Comparison of ENCODE assay signal across 1 cellular context in the genomic region with DNA sequence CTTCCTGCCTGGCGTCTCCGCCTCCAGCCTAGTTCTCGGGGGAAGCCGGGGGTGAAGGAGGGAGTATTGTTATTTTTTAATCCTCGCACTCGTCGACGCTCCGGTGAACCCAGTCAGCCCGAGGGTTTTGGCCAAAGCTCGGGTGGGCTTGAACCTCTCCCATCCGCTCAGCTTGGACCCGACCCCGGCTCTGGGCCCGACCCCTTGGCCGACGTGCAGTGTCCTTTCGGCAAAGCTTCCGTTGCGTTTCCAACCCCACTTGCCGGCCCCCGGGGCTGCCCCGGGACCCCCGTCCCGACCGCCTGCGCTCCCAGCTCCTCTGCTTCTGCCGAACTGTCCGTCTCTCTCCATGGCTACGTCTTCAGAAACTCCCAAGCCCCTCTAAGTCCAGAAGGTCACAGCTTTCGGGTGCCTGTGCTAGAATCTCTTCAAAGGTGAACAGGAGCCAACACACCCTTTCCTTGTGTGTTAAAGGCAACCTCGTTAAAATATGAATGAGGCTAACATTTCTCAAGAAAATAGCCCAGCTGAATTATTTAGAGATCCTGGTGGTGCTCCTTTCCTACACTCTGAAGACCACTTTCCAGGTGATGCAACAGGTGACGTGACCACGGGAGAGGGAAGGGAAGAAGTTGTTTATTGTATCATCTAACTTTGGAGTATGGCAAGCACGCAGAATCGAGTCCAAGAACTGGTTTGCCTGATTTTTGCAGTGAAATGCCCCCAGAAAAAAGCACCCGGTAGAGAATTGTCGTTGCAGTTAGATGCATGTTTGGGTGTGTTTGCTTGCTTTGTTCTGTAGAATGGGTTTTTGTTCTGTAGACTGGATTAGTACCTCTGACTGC.
TF ChIP-seq lines count a peak whose summit lies in the region.

No MANE protein-coding gene starts in this region.

TF ChIP-seq in K562, 482 proteins besides CTCF, POLR2A, EP300 and RAD21 (continued from another document):
- no peak for TF ChIP-seq THAP7 (CRISPR knock-in tag; IDR thresholded peaks at IDR 0.05)
- TF ChIP-seq PATZ1 (CRISPR knock-in tag; IDR thresholded peaks at IDR 0.05; ENCODE audit: borderline replicate concordance): 0 out of 2 replicates have a peak, but pooled peaks have one; percentile 23
- TF ChIP-seq KAT7 (CRISPR knock-in tag; IDR thresholded peaks at IDR 0.05; ENCODE audit: borderline replicate concordance): peak; percentile 90; the same call in 1 of the 2 replicates
- no peak for TF ChIP-seq ETV6 (IDR thresholded peaks at IDR 0.05; ENCODE audit: borderline replicate concordance in 1 of 2, low read depth in 2 of 2, low read length in 1 of 2)
- peak; percentile 41; the same call in 1 of the 2 replicates for TF ChIP-seq ETV6 (CRISPR knock-in tag; IDR thresholded peaks at IDR 0.05; ENCODE audit: borderline replicate concordance)
- TF ChIP-seq CEBPG (CRISPR knock-in tag; IDR thresholded peaks at IDR 0.05): peak; percentile 83; the same call in 1 of the 2 replicates
- TF ChIP-seq CEBPG (tag; conservative IDR thresholded peaks at IDR 0.05 in 1 of 2, IDR thresholded peaks at IDR 0.05 in 1 of 2): peak; percentile 85 to 88
- TF ChIP-seq TGIF2 (CRISPR knock-in tag; IDR thresholded peaks at IDR 0.05): peak; percentile 6; the same call in 1 of the 2 replicates
- TF ChIP-seq NR1H2 (CRISPR knock-in tag; IDR thresholded peaks at IDR 0.05): no peak
- TF ChIP-seq, protein P1, sequence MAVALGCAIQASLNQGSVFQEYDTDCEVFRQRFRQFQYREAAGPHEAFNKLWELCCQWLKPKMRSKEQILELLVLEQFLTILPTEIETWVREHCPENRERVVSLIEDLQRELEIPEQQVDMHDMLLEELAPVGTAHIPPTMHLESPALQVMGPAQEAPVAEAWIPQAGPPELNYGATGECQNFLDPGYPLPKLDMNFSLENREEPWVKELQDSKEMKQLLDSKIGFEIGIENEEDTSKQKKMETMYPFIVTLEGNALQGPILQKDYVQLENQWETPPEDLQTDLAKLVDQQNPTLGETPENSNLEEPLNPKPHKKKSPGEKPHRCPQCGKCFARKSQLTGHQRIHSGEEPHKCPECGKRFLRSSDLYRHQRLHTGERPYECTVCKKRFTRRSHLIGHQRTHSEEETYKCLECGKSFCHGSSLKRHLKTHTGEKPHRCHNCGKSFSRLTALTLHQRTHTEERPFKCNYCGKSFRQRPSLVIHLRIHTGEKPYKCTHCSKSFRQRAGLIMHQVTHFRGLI (CRISPR knock-in tag; IDR thresholded peaks at IDR 0.05): no peak
- peak; percentile 21 for TF ChIP-seq RBBP5 (IDR thresholded peaks at IDR 0.05; ENCODE audit: borderline replicate concordance, insufficient read depth, low read length, poor library complexity, severe bottlenecking)
- no peak for TF ChIP-seq KDM5B (IDR thresholded peaks at IDR 0.05; ENCODE audit: insufficient replicate concordance, low read depth, low read length)
- no peak for TF ChIP-seq TCF7L2 (IDR thresholded peaks at IDR 0.05; ENCODE audit: low read depth, low read length)
- peak; percentile 58; the same call in 1 of the 2 replicates for TF ChIP-seq ZBTB7A (IDR thresholded peaks at IDR 0.05; ENCODE audit: borderline replicate concordance, control insufficient read depth, low read depth, low read length)
- no peak for TF ChIP-seq HEY1 (CRISPR knock-in tag; IDR thresholded peaks at IDR 0.05; ENCODE audit: borderline replicate concordance)
- TF ChIP-seq, protein P2, sequence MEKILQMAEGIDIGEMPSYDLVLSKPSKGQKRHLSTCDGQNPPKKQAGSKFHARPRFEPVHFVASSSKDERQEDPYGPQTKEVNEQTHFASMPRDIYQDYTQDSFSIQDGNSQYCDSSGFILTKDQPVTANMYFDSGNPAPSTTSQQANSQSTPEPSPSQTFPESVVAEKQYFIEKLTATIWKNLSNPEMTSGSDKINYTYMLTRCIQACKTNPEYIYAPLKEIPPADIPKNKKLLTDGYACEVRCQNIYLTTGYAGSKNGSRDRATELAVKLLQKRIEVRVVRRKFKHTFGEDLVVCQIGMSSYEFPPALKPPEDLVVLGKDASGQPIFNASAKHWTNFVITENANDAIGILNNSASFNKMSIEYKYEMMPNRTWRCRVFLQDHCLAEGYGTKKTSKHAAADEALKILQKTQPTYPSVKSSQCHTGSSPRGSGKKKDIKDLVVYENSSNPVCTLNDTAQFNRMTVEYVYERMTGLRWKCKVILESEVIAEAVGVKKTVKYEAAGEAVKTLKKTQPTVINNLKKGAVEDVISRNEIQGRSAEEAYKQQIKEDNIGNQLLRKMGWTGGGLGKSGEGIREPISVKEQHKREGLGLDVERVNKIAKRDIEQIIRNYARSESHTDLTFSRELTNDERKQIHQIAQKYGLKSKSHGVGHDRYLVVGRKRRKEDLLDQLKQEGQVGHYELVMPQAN (IDR thresholded peaks at IDR 0.05; ENCODE audit: borderline replicate concordance): 0 out of 2 replicates have a peak, but pooled peaks have one; percentile 49
- 0 out of 2 replicates have a peak, but pooled peaks have one; percentile 18 for TF ChIP-seq SP1 (CRISPR knock-in tag; IDR thresholded peaks at IDR 0.05)
- no peak for TF ChIP-seq TRIM24 (IDR thresholded peaks at IDR 0.05)
- TF ChIP-seq RBFOX2 (IDR thresholded peaks at IDR 0.05; ENCODE audit: low read depth, low read length): peak; percentile 86
- no peak for TF ChIP-seq ZNF583 (CRISPR knock-in tag; IDR thresholded peaks at IDR 0.05)
- peak; percentile 39; the same call in 1 of the 2 replicates for TF ChIP-seq ATF7 (IDR thresholded peaks at IDR 0.05)
- TF ChIP-seq ZNF699 (CRISPR knock-in tag; IDR thresholded peaks at IDR 0.05; ENCODE audit: insufficient replicate concordance): no peak
- TF ChIP-seq ZNF263 (CRISPR knock-in tag; IDR thresholded peaks at IDR 0.05; ENCODE audit: borderline replicate concordance): 0 out of 2 replicates have a peak, but pooled peaks have one; percentile 13
- TF ChIP-seq MYC (IDR thresholded peaks at IDR 0.05; ENCODE audit: low read depth, low read length): no peak
- TF ChIP-seq MYC (CRISPR knock-in tag; IDR thresholded peaks at IDR 0.05; ENCODE audit: borderline replicate concordance, low read depth): peak; percentile 51; the same call in 1 of the 2 replicates
- TF ChIP-seq CHD4 (IDR thresholded peaks at IDR 0.05; ENCODE audit: insufficient read depth, insufficient replicate concordance, low read depth, low read length, poor library complexity, severe bottlenecking): peak; percentile 52
- 0 out of 2 replicates have a peak, but pooled peaks have one; percentile 39 for TF ChIP-seq MIER1 (IDR thresholded peaks at IDR 0.05; ENCODE audit: low read depth)
- peak; percentile 67; the same call in 1 of the 2 replicates for TF ChIP-seq AFF4 (CRISPR knock-in tag; IDR thresholded peaks at IDR 0.05)
- TF ChIP-seq BRD4 (IDR thresholded peaks at IDR 0.05): peak; percentile 61; the same call in 1 of the 2 replicates
- TF ChIP-seq, protein P3, sequence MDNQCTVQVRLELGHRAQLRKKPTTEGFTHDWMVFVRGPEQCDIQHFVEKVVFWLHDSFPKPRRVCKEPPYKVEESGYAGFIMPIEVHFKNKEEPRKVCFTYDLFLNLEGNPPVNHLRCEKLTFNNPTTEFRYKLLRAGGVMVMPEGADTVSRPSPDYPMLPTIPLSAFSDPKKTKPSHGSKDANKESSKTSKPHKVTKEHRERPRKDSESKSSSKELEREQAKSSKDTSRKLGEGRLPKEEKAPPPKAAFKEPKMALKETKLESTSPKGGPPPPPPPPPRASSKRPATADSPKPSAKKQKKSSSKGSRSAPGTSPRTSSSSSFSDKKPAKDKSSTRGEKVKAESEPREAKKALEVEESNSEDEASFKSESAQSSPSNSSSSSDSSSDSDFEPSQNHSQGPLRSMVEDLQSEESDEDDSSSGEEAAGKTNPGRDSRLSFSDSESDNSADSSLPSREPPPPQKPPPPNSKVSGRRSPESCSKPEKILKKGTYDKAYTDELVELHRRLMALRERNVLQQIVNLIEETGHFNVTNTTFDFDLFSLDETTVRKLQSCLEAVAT (IDR thresholded peaks at IDR 0.05): 0 out of 4 replicates have a peak, but pooled peaks of 1 of the 2 experiments have one; percentile 47
- TF ChIP-seq HDAC1 (IDR thresholded peaks at IDR 0.05): no peak
- peak; percentile 59; the same call in 1 of the 2 replicates for TF ChIP-seq LCOR (CRISPR knock-in tag; IDR thresholded peaks at IDR 0.05)
- TF ChIP-seq C11orf30 (IDR thresholded peaks at IDR 0.05; ENCODE audit: low read depth): no peak
- TF ChIP-seq ZBTB9 (CRISPR knock-in tag; IDR thresholded peaks at IDR 0.05): peak; percentile 10; the same call in 1 of the 2 replicates
- peak; percentile 81; the same call in 1 of the 2 replicates for TF ChIP-seq ZBTB1 (CRISPR knock-in tag; IDR thresholded peaks at IDR 0.05; ENCODE audit: borderline replicate concordance, low read depth)
